ENCODE assay signal across 9 cellular contexts in the genomic region with DNA sequence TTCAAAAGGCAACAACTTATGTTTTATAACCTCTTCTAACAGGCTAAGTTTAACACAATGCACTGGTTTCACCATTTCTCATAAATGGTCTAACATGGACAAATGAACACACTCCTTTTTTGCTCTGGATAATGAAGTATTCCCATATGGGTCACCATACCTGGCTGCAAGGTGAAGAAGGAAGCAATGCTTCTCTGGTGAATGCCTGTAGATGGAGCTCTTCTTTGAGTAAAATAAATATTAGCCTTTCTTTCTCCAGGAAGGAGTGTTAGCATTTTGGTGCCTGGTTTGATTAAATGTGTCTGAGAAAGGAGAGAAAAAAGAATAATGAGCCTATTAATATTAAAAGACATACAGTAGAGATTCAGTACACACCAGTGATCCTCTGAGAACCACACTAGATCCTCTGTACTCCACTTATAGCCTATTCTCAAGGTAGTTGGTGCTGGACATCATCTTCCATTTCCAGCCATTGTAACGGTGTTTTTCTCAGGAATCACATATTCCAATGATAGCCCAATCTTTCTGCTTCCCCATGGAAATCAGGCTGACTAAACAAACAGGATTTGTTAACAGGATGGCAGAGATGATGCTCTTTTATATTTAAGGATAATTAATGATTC. TPM values are rescaled to one million over a fixed set of nuclear protein-coding genes. Genes with fewer than 3 reads are reported as not detected.
A peak's percentile ranks its signal among the peaks of the same experiment; 100 is the strongest.
DNase-seq lines count a peak whose midpoint lies in the region; ATAC-seq and TF ChIP-seq lines count a peak whose summit lies in the region.
"Had no signal": no experiment of that assay in that cellular context is flagged by ENCODE, and none has a peak within 500 bp of the region (broad histone marks: within the 10 kb centered on the region; RNA-seq: fewer than 3 reads in every experiment).

No MANE protein-coding gene starts in this region.

- H3K4me1 Mint-ChIP-seq in CD4-positive, alpha-beta T cell (ENCODE audit: low read depth), result peaks cover 2% of the 10 kb centered on the region

- H3K9me3 ChIP-seq in CD4-positive, alpha-beta T cell (ENCODE audit: control insufficient read depth, low read length), result no peaks in the 10 kb centered on the region
- H3K9me3 ChIP-seq in WERI-Rb-1 (ENCODE audit: severe bottlenecking), result no peaks in the 10 kb centered on the region

- TF ChIP-seq CTCF in CD4-positive, alpha-beta T cell (IDR thresholded peaks at IDR 0.05), result peak; percentile 42
- TF ChIP-seq CTCF in GM20000 (IDR thresholded peaks at IDR 0.05; ENCODE audit: extremely low read depth, missing control alignments) (peak; percentile 20), WERI-Rb-1 (IDR thresholded peaks at IDR 0.05; ENCODE audit: low read depth, low read length) (peak; percentile 50; the same call in 1 of the 2 replicates)

- H3K36me3 ChIP-seq in WERI-Rb-1, result peaks cover 45% of the 10 kb centered on the region

- H3K27ac ChIP-seq in CD4-positive, alpha-beta T cell (ENCODE audit: low read depth, low read length), result no peak overlapping the region
- no peak overlapping the region for H3K27ac ChIP-seq in WERI-Rb-1

- no peak overlapping the region for H3K4me3 Mint-ChIP-seq in CD4-positive, alpha-beta T cell

- no peaks in the 10 kb centered on the region for H3K27me3 ChIP-seq in CD4-positive, alpha-beta T cell (ENCODE audit: control insufficient read depth, insufficient read depth, low read length)
- no peaks in the 10 kb centered on the region for H3K27me3 ChIP-seq in WERI-Rb-1 (ENCODE audit: insufficient read depth, low read depth, severe bottlenecking)

- CTCF ChIA-PET in CD4-positive, alpha-beta T cell (lab: Charles Lee), result interaction anchor here (1.2 kb wide), 1 partner anchor 17 kb away, joined by 3 read pairs; no protein-coding TSS in a partner anchor

- no peak for ATAC-seq in CD4-positive, alpha-beta T cell (ENCODE audit: poor library complexity)
- ATAC-seq in HG03097 (IDR thresholded peaks at IDR 0.05; ENCODE audit: low FRiP score, unreplicated experiment) (no peak), HG02852 (IDR thresholded peaks at IDR 0.05; ENCODE audit: unreplicated experiment) (no peak)

- H3K27ac Mint-ChIP-seq in CD4-positive, alpha-beta T cell, result no peak overlapping the region

- peaks cover 28% of the 10 kb centered on the region for H3K36me3 Mint-ChIP-seq in CD4-positive, alpha-beta T cell (ENCODE audit: low read depth)

- no peak overlapping the region for H3K4me3 ChIP-seq in WERI-Rb-1 (ENCODE audit: low read depth, low read length)

- DNase-seq in CD4-positive, alpha-beta T cell, result no peak
- no peak for DNase-seq in GM20000 (ENCODE audit: low spot score)
- no peak for DNase-seq in WERI-Rb-1
- peak; percentile 47 for DNase-seq in kidney tubule cell (ENCODE audit: low spot score)
- no peak for DNase-seq in nucleus accumbens (lab: John Stamatoyannopoulos, UW)
- no peak for DNase-seq in T-helper 1 cell

- no peaks in the 10 kb centered on the region for H3K27me3 Mint-ChIP-seq in CD4-positive, alpha-beta T cell

- H3K9me3 Mint-ChIP-seq in CD4-positive, alpha-beta T cell, result no peaks in the 10 kb centered on the region

- POLR2A ChIA-PET in CD4-positive, alpha-beta T cell (lab: Charles Lee), result no interaction called here

- intact Hi-C loops in CD4-positive, alpha-beta T cell (cut with DNase I, micrococcal nuclease), result loop anchor here in 1 of 2 experiments (5.0 kb wide), 2 partner anchors 40 to 160 kb away; a partner anchor contains a TSS

RNA-seq across cellular contexts. Expression of a gene that starts 17.6 kb away (rescaled TPM):
- 10 to 100 TPM; 25.5 to 28.0 TPM for total RNA-seq in CD4-positive, alpha-beta T cell

RNA-seq across cellular contexts. Expression of a gene that starts 21.9 kb away (rescaled TPM):
- total RNA-seq in CD4-positive, alpha-beta T cell, result not detected
- total RNA-seq: omental fat pad had no signal

RNA-seq across cellular contexts. Expression of a gene that starts 37.4 kb away (rescaled TPM):
- total RNA-seq in CD4-positive, alpha-beta T cell, result 10 to 100 TPM; 25.3 to 25.7 TPM

RNA-seq across cellular contexts. Expression of a gene that starts 38.1 kb away (rescaled TPM):
- 1 to 10 TPM; 1.1 to 1.5 TPM for total RNA-seq in CD4-positive, alpha-beta T cell
